ENCODE assay signal across 28 cellular contexts in genomic region chr3:131972091-131972490, GRCh38.
"Had no signal": no experiment of that assay in that cellular context is flagged by ENCODE, and none has a peak within 500 bp of the region (broad histone marks: within the 10 kb centered on the region; RNA-seq: fewer than 3 reads in every experiment).

No MANE protein-coding gene starts in this region.

- H3K36me3 ChIP-seq: colonic mucosa, esophagus squamous epithelium, gastroesophageal sphincter, pancreas, suprapubic skin, transverse colon had no signal

- H3K4me3 Mint-ChIP-seq: activated CD4-positive, alpha-beta T cell treated with anti-CD3 and anti-CD28 coated beads for 36 hours; activated naive CD8-positive, alpha-beta T cell; activated T-cell treated with anti-CD3 and anti-CD28 coated beads, Interleukin-2, amount 50 U/mL, for 72 hours; naive B cell; nephron progenitor cell had no signal

- H3K79me2 ChIP-seq: hepatocyte had no signal

- H3K4me1 Mint-ChIP-seq: activated CD4-positive, alpha-beta T cell treated with anti-CD3 and anti-CD28 coated beads for 36 hours; naive B cell had no signal

- H3K27me3 ChIP-seq: colonic mucosa, esophagus squamous epithelium, gastroesophageal sphincter, hepatocyte, pancreas, suprapubic skin, transverse colon had no signal

- H3K9me3 ChIP-seq: colonic mucosa, esophagus squamous epithelium, pancreas, psoas muscle, suprapubic skin, transverse colon had no signal

- FAIRE-seq: endometrium, kidney, pancreas had no signal

- H2AFZ ChIP-seq: hepatocyte had no signal

- DNase-seq: activated CD4-positive, alpha-beta T cell treated with anti-CD3 and anti-CD28 coated beads for 36 hours; activated CD4-positive, alpha-beta T cell treated with anti-CD3 and anti-CD28 coated beads, Interleukin-2, amount 50 U/mL, for 4 hours; activated CD4-positive, CD25-positive, alpha-beta regulatory T cell; activated effector memory CD4-positive, alpha-beta T cell treated with Interleukin-2 at 50 U/mL for 16 hours; activated naive CD4-positive, alpha-beta T cell treated with Interleukin-2 at 50 U/mL for 16 hours; activated T-cell treated with anti-CD3 and anti-CD28 coated beads for 4 hours; activated T-cell treated with anti-CD3 and anti-CD28 coated beads, Interleukin-2, amount 50 U/mL, for 72 hours; colonic mucosa; effector CD8-positive, alpha-beta T cell; esophagus squamous epithelium; kidney; left colon; mammary epithelial cell; naive B cell; nephron progenitor cell; nucleus accumbens; pancreas; psoas muscle; stimulated activated CD4-positive, alpha-beta T cell treated with anti-CD3 and anti-CD28 coated beads, Interleukin-15, amount 100 ng/mL, for 24 hours; stimulated activated CD4-positive, alpha-beta T cell treated with anti-CD3 and anti-CD28 coated beads, Interleukin-2, amount 100 ng/mL, for 24 hours; stimulated activated naive CD4-positive, alpha-beta T cell; transverse colon had no signal

- H3K27me3 Mint-ChIP-seq: activated CD4-positive, alpha-beta T cell treated with anti-CD3 and anti-CD28 coated beads for 36 hours; activated naive CD8-positive, alpha-beta T cell; naive B cell had no signal

- H3K4me2 ChIP-seq: hepatocyte had no signal

- H3K4me3 ChIP-seq: colonic mucosa, esophagus squamous epithelium, gastroesophageal sphincter, hepatocyte, pancreas, psoas muscle, suprapubic skin, transverse colon had no signal

- H3K27ac Mint-ChIP-seq: activated CD4-positive, alpha-beta T cell treated with anti-CD3 and anti-CD28 coated beads for 36 hours; activated naive CD8-positive, alpha-beta T cell; activated T-cell treated with anti-CD3 and anti-CD28 coated beads, Interleukin-2, amount 50 U/mL, for 72 hours; naive B cell had no signal

- H3K36me3 Mint-ChIP-seq: activated naive CD8-positive, alpha-beta T cell; naive B cell had no signal

- H3K4me1 ChIP-seq: colonic mucosa, esophagus squamous epithelium, gastroesophageal sphincter, pancreas, psoas muscle, suprapubic skin, transverse colon had no signal

- H3K27ac ChIP-seq: colonic mucosa, epithelial cell of prostate, esophagus squamous epithelium, gastroesophageal sphincter, hepatocyte, pancreas, psoas muscle, suprapubic skin, transverse colon had no signal
